30 cellular contexts compared by ENCODE assay signal in the genomic region with DNA sequence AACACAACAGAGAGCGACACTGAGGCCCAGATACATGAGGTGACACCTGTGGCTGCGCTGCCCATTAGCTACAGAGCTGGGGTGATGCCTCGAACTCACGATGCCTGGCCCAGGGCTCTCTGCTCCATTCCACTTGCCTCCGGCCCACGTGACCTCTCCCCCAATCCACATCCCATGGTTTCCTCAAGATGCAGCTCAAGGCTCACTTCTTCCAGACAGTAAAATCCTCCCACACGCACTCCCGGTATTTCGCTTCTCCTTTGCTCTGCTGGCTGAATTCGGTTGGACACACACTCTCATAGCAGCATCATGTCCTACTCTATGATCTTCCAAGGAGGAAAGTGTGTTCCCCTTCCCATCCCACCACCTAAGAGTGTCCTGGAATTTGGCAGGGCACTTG.
"Had no signal": no experiment of that assay in that cellular context is flagged by ENCODE, and none has a peak within 500 bp of the region (broad histone marks: within the 10 kb centered on the region; RNA-seq: fewer than 3 reads in every experiment).

No MANE protein-coding gene starts in this region.

- H3K4me3 Mint-ChIP-seq: activated B cell treated with CpG ODN at 0.5 μM for 24 hours; activated CD8-positive, alpha-beta T cell treated with anti-CD3 and anti-CD28 coated beads for 36 hours; activated naive CD4-positive, alpha-beta T cell treated with anti-CD3 and anti-CD28 coated beads for 36 hours; activated naive CD8-positive, alpha-beta T cell treated with anti-CD3 and anti-CD28 coated beads, Interleukin-2, amount 10 ng/mL, durations not matched to agents 7 days and 5 days; activated T-cell treated with anti-CD3 and anti-CD28 coated beads, Interleukin-2, amount 50 U/mL, for 4 hours; activated T-helper 17 cell treated with anti-CD3 and anti-CD28 coated beads, Interleukin-2, amount 50 U/mL, for 72 hours; central memory CD8-positive, alpha-beta T cell; dendritic cell treated with granulocyte-macrophage colony-stimulating factor and Interleukin-4, amounts not matched to agents 40 ng/mL and 50 ng/mL, for 4 days; endodermal cell; T-helper 17 cell; T-helper 2 cell treated with Interferon-gamma antibody and Interleukin-4, amounts not matched to agents 5 μg/mL and 100 μg/mL, for 36 hours had no signal

- H3K36me3 ChIP-seq: brain microvascular endothelial cell, WERI-Rb-1 had no signal

- H3K27ac ChIP-seq: brain microvascular endothelial cell, coronary artery, dorsolateral prefrontal cortex, WERI-Rb-1 had no signal

- H3K4me3 ChIP-seq: coronary artery, dorsolateral prefrontal cortex had no signal

- H3K4me1 Mint-ChIP-seq: activated naive CD8-positive, alpha-beta T cell treated with anti-CD3 and anti-CD28 coated beads, Interleukin-2, amount 10 ng/mL, durations not matched to agents 7 days and 5 days; activated T-helper 17 cell treated with anti-CD3 and anti-CD28 coated beads, Interleukin-2, amount 50 U/mL, for 72 hours; central memory CD8-positive, alpha-beta T cell; endodermal cell; T-helper 17 cell had no signal

- H3K27me3 Mint-ChIP-seq: activated B cell treated with CpG ODN at 0.5 μM for 24 hours; activated CD8-positive, alpha-beta T cell treated with anti-CD3 and anti-CD28 coated beads for 36 hours; activated naive CD8-positive, alpha-beta T cell treated with anti-CD3 and anti-CD28 coated beads, Interleukin-2, amount 10 ng/mL, durations not matched to agents 7 days and 5 days; activated T-helper 17 cell treated with anti-CD3 and anti-CD28 coated beads, Interleukin-2, amount 50 U/mL, for 72 hours; central memory CD8-positive, alpha-beta T cell; dendritic cell treated with granulocyte-macrophage colony-stimulating factor and Interleukin-4, amounts not matched to agents 40 ng/mL and 50 ng/mL, for 4 days; T-helper 17 cell had no signal

- H3K27ac Mint-ChIP-seq: activated B cell treated with CpG ODN at 0.5 μM for 24 hours; activated CD8-positive, alpha-beta T cell treated with anti-CD3 and anti-CD28 coated beads for 36 hours; activated naive CD4-positive, alpha-beta T cell treated with anti-CD3 and anti-CD28 coated beads for 36 hours; activated naive CD4-positive, alpha-beta T cell treated with anti-CD3 and anti-CD28 coated beads, Interleukin-2, amount 50 U/mL, for 72 hours; activated naive CD8-positive, alpha-beta T cell treated with anti-CD3 and anti-CD28 coated beads, Interleukin-2, amount 10 ng/mL, durations not matched to agents 7 days and 5 days; activated T-helper 17 cell treated with anti-CD3 and anti-CD28 coated beads, Interleukin-2, amount 50 U/mL, for 72 hours; dendritic cell treated with granulocyte-macrophage colony-stimulating factor and Interleukin-4, amounts not matched to agents 40 ng/mL and 50 ng/mL, for 4 days; endodermal cell; T-helper 17 cell; T-helper 2 cell treated with Interferon-gamma antibody and Interleukin-4, amounts not matched to agents 5 μg/mL and 100 μg/mL, for 36 hours had no signal

- ATAC-seq: activated CD4-positive, CD25-positive, alpha-beta regulatory T cell treated with anti-CD3 and anti-CD28 coated beads, Interleukin-2, amount 50 U/mL, for 24 hours; activated CD8-positive, alpha-beta T cell treated with anti-CD3 and anti-CD28 coated beads for 36 hours; activated naive CD4-positive, alpha-beta T cell treated with anti-CD3 and anti-CD28 coated beads, Interleukin-2, amount 50 U/mL, for 72 hours; activated T-cell treated with anti-CD3 and anti-CD28 coated beads, Interleukin-2, amount 50 U/mL, for 4 hours; activated T-helper 17 cell treated with anti-CD3 and anti-CD28 coated beads, Interleukin-2, amount 50 U/mL, for 72 hours; esophagus mucosa; T-helper 17 cell had no signal

- DNase-seq: activated B cell treated with CpG ODN at 0.5 μM for 24 hours; activated CD4-positive, alpha-beta T cell treated with anti-CD3 and anti-CD28 coated beads for 48 hours; activated CD4-positive, alpha-beta T cell treated with anti-CD3 and anti-CD28 coated beads, Interleukin-2, amount 50 U/mL, for 1 hour; activated CD4-positive, alpha-beta T cell treated with anti-CD3 and anti-CD28 coated beads, Interleukin-2, amount 50 U/mL, for 48 hours; activated CD8-positive, alpha-beta memory T cell treated with anti-CD3 and anti-CD28 coated beads for 24 hours; activated CD8-positive, alpha-beta T cell treated with anti-CD3 and anti-CD28 coated beads for 36 hours; activated effector memory CD4-positive, alpha-beta T cell treated with Interleukin-2 at 50 U/mL for 16 hours; activated gamma-delta T cell treated with Interleukin-2 at 50 U/mL for 16 hours; activated naive CD4-positive, alpha-beta T cell treated with anti-CD3 and anti-CD28 coated beads for 36 hours; activated naive CD8-positive, alpha-beta T cell treated with anti-CD3 and anti-CD28 coated beads, Interleukin-2, amount 10 ng/mL, durations not matched to agents 7 days and 5 days; activated T-cell treated with anti-CD3 and anti-CD28 coated beads, Interleukin-2, amount 50 U/mL, for 4 hours; amniotic stem cell; anterior cingulate cortex; brain microvascular endothelial cell; dorsolateral prefrontal cortex; effector memory CD4-positive, alpha-beta T cell; endodermal cell; foreskin fibroblast; T-helper 1 cell; T-helper 17 cell; T1000; WERI-Rb-1 had no signal

- H3K27me3 ChIP-seq: brain microvascular endothelial cell, dorsolateral prefrontal cortex had no signal
